ENCODE assay signal across 19 cellular contexts in the genomic region with DNA sequence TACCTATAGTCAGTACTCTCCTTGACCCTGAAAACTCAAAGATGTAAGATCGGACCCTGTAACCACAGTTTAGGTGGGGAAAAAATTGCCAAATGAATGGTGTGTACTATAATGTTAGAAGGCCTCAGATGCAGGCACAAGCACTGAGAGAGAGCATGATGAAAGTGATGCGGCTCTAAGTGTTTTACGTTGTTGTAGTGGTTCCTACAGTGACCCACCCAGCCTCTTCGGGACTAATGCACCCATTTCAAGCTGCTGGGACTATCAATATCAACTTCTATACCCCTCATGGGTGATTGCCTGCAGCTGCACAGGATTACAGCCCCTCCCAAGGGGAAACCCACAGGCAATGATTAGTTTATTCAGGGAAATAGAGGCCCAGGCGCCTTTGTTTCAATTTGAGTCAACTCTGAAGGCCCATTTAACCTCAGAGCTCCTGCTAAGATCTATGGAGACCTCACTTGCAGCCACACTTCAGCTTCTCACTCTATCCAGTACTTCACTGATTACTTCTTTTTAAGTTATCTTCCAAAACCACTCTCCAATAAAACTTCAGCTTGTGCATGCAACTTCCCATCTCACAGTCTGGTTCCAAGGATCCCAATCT.
DNase-seq lines count a peak whose midpoint lies in the region; ATAC-seq and TF ChIP-seq lines count a peak whose summit lies in the region.
"Had no signal": no experiment of that assay in that cellular context is flagged by ENCODE, and none has a peak within 500 bp of the region (broad histone marks: within the 10 kb centered on the region; RNA-seq: fewer than 3 reads in every experiment).

No MANE protein-coding gene starts in this region.

- no peaks in the 10 kb centered on the region for H4K20me1 ChIP-seq in neural progenitor cell (ENCODE audit: low read depth)

- no peaks in the 10 kb centered on the region for H3K9me3 ChIP-seq in neural progenitor cell (ENCODE audit: low read depth)

- peaks cover 29% of the 10 kb centered on the region for H3K4me1 ChIP-seq in neural progenitor cell

- H3K4me2 ChIP-seq in neural progenitor cell, result no peak overlapping the region

- no peak overlapping the region for H3K27ac Mint-ChIP-seq in neural progenitor cell
- H3K27ac Mint-ChIP-seq: B cell; CD8-positive, alpha-beta T cell had no signal

- H3K4me3 Mint-ChIP-seq in neural progenitor cell, result no peak overlapping the region
- H3K4me3 Mint-ChIP-seq: B cell; CD8-positive, alpha-beta T cell had no signal

- no peaks in the 10 kb centered on the region for H3K9me3 Mint-ChIP-seq in neural progenitor cell
- H3K9me3 Mint-ChIP-seq: CD8-positive, alpha-beta T cell had no signal

- no peaks in the 10 kb centered on the region for H3F3A ChIP-seq in neural progenitor cell (ENCODE audit: low read depth)

- no peak overlapping the region for H3K27ac ChIP-seq in neural progenitor cell
- H3K27ac ChIP-seq: HL-60, SK-N-MC had no signal

- no peak overlapping the region for H3K4me3 ChIP-seq in neural progenitor cell
- H3K4me3 ChIP-seq: SK-N-MC had no signal

- peaks cover 23% of the 10 kb centered on the region for H3K4me1 Mint-ChIP-seq in neural progenitor cell
- H3K4me1 Mint-ChIP-seq: B cell had no signal

- H3K27me3 ChIP-seq in neural progenitor cell, result no peaks in the 10 kb centered on the region

- DNase-seq in neural progenitor cell (ENCODE audit: low spot score) (no peak), HK-2 (ENCODE audit: unreplicated experiment) (no peak), hepatic stellate cell (ENCODE audit: low spot score) (no peak)
- DNase-seq: CD8-positive, alpha-beta T cell; DMS79 treated with DMSO at 0.1 percent for 48 hours; HCEC 1CT; KBM-7; NCI-H1092; NCI-H1694; NCI-H446; NCI-H748 treated with DMSO at 0.1 percent for 48 hours had no signal

- ATAC-seq in GM18907 (IDR thresholded peaks at IDR 0.05; ENCODE audit: unreplicated experiment) (peak; percentile 87), GM21619 (IDR thresholded peaks at IDR 0.05; ENCODE audit: unreplicated experiment) (peak; percentile 62), HG03097 (IDR thresholded peaks at IDR 0.05; ENCODE audit: low FRiP score, unreplicated experiment) (peak; percentile 71), HG03469 (IDR thresholded peaks at IDR 0.05; ENCODE audit: unreplicated experiment) (no peak)
- ATAC-seq: CD8-positive, alpha-beta T cell; Right ventricle myocardium inferior had no signal

- no peaks in the 10 kb centered on the region for H3K36me3 Mint-ChIP-seq in neural progenitor cell
- H3K36me3 Mint-ChIP-seq: CD8-positive, alpha-beta T cell had no signal

- H3K36me3 ChIP-seq in neural progenitor cell, result no peaks in the 10 kb centered on the region

- no peaks in the 10 kb centered on the region for H3K79me2 ChIP-seq in neural progenitor cell (ENCODE audit: low read depth)

- no peak for TF ChIP-seq CTCF in neural progenitor cell (IDR thresholded peaks at IDR 0.05)

- H3K9ac ChIP-seq in neural progenitor cell, result no peak overlapping the region

- H3K27me3 Mint-ChIP-seq in neural progenitor cell (ENCODE audit: insufficient read depth, low read depth), result peaks cover 2% of the 10 kb centered on the region
- H3K27me3 Mint-ChIP-seq: B cell had no signal

- peak overlapping the region; percentile 24 for H2AFZ ChIP-seq in neural progenitor cell (replicated peaks)
